19 cellular contexts compared by ENCODE assay signal in genomic region chr10:95285556-95285955, GRCh38. TPM values are rescaled to one million over a fixed set of nuclear protein-coding genes. Genes with fewer than 3 reads are reported as not detected.
DNase-seq lines count a peak whose midpoint lies in the region; ATAC-seq and TF ChIP-seq lines count a peak whose summit lies in the region.
"Had no signal": no experiment of that assay in that cellular context is flagged by ENCODE, and none has a peak within 500 bp of the region (broad histone marks: within the 10 kb centered on the region; RNA-seq: fewer than 3 reads in every experiment).

No MANE protein-coding gene starts in this region.

- peaks cover 0 to 7% of the 10 kb centered on the region in 2 donors for H3K36me3 Mint-ChIP-seq in naive B cell
- no peaks in the 10 kb centered on the region for H3K36me3 Mint-ChIP-seq in CD8-positive, alpha-beta T cell
- no peaks in the 10 kb centered on the region for H3K36me3 Mint-ChIP-seq in CD4-positive, alpha-beta T cell (ENCODE audit: low read depth)

- TF ChIP-seq CTCF in left ventricle myocardium inferior (IDR thresholded peaks at IDR 0.05; ENCODE audit: borderline replicate concordance) (no peak), coronary artery (IDR thresholded peaks at IDR 0.05) (no peak), upper lobe of right lung (IDR thresholded peaks at IDR 0.05) (no peak)
- no peak for TF ChIP-seq CTCF in CD8-positive, alpha-beta T cell (IDR thresholded peaks at IDR 0.05)
- TF ChIP-seq CTCF in CD4-positive, alpha-beta T cell (IDR thresholded peaks at IDR 0.05) = no peak

- no peaks in the 10 kb centered on the region for H3K27me3 Mint-ChIP-seq in naive B cell
- peaks cover 22% of the 10 kb centered on the region for H3K27me3 Mint-ChIP-seq in CD8-positive, alpha-beta T cell (ENCODE audit: low read depth)
- peaks cover 38% of the 10 kb centered on the region for H3K27me3 Mint-ChIP-seq in CD4-positive, alpha-beta T cell

- peaks cover 97% of the 10 kb centered on the region for H3K4me1 ChIP-seq in left ventricle myocardium inferior
- no peaks in the 10 kb centered on the region for H3K4me1 ChIP-seq in CD8-positive, alpha-beta T cell (ENCODE audit: insufficient read depth, low read length)
- peaks cover 41% of the 10 kb centered on the region for H3K4me1 ChIP-seq in upper lobe of right lung
- H3K4me1 ChIP-seq: SJCRH30 had no signal

- no peak overlapping the region for H3K4me3 ChIP-seq in left ventricle myocardium inferior
- peak overlapping the region; percentile 30 for H3K4me3 ChIP-seq in coronary artery
- H3K4me3 ChIP-seq in CD8-positive, alpha-beta T cell (ENCODE audit: low read depth, low read length) = no peak overlapping the region
- H3K4me3 ChIP-seq in upper lobe of right lung = no peak overlapping the region
- H3K4me3 ChIP-seq: BLaER1 treated with 17β-estradiol and CSF1 and Interleukin-3, amounts not matched to agents 10 nM and 100 nM; GM23248; PC-9; SJCRH30 had no signal

- H3K27me3 ChIP-seq in left ventricle myocardium inferior (ENCODE audit: low read depth) = no peaks in the 10 kb centered on the region
- peaks cover 4% of the 10 kb centered on the region for H3K27me3 ChIP-seq in CD8-positive, alpha-beta T cell (ENCODE audit: insufficient read depth, low read length)
- H3K27me3 ChIP-seq in CD4-positive, alpha-beta T cell (ENCODE audit: control insufficient read depth, insufficient read depth, low read length) = peaks cover 29% of the 10 kb centered on the region
- H3K27me3 ChIP-seq in upper lobe of right lung = no peaks in the 10 kb centered on the region
- H3K27me3 ChIP-seq: BLaER1 treated with 17β-estradiol and CSF1 and Interleukin-3, amounts not matched to agents 10 nM and 100 nM; SJCRH30 had no signal

- DNase-seq in left ventricle myocardium inferior (no peak), left cardiac atrium (no peak), coronary artery (ENCODE audit: low spot score) (no peak), naive B cell (no peak), upper lobe of right lung (no peak), GOT3 (lab: John Stamatoyannopoulos, UW) (no peak)
- DNase-seq in CD8-positive, alpha-beta T cell = no peak
- no peak for DNase-seq in CD4-positive, alpha-beta T cell
- DNase-seq: DMS79 treated with DMSO at 0.1 percent for 48 hours, GM23248, HCEC 1CT, NCI-H1092 treated with DMSO at 0.1 percent for 48 hours, NCI-H146, NCI-H2029 treated with DMSO at 0.1 percent for 48 hours, NCI-H2171, NCI-H526, PC-9, SJCRH30 had no signal

- H3K4me1 Mint-ChIP-seq in naive B cell = peaks cover 61 to 91% (median 88%) of the 10 kb centered on the region in 3 donors
- H3K4me1 Mint-ChIP-seq in CD8-positive, alpha-beta T cell (ENCODE audit: low read depth) = peaks cover 7% of the 10 kb centered on the region
- peaks cover 9% of the 10 kb centered on the region for H3K4me1 Mint-ChIP-seq in CD4-positive, alpha-beta T cell (ENCODE audit: low read depth)

- CTCF ChIA-PET in CD8-positive, alpha-beta T cell (lab: Charles Lee) = interaction anchor here (1.0 kb wide), 1 partner anchor 46 kb away, joined by 3 read pairs; no protein-coding TSS in a partner anchor
- CTCF ChIA-PET in CD4-positive, alpha-beta T cell (lab: Charles Lee) = no interaction called here

- H3K36me3 ChIP-seq in left ventricle myocardium inferior (peaks cover 5% of the 10 kb centered on the region), upper lobe of right lung (no peaks in the 10 kb centered on the region)
- H3K36me3 ChIP-seq in CD8-positive, alpha-beta T cell (ENCODE audit: insufficient read depth, low read length) = no peaks in the 10 kb centered on the region
- H3K36me3 ChIP-seq: SJCRH30 had no signal

- peak overlapping the region in 4 of 6 donors; percentile 23 to 60 (median 35) for H3K27ac Mint-ChIP-seq in naive B cell
- no peak overlapping the region for H3K27ac Mint-ChIP-seq in CD8-positive, alpha-beta T cell
- no peak overlapping the region for H3K27ac Mint-ChIP-seq in CD4-positive, alpha-beta T cell

- intact Hi-C loops in left ventricle myocardium inferior (cut with micrococcal nuclease) (no loop called here), left cardiac atrium (cut with DNase I) (loop anchor here in 1 of 2 donors (5.0 kb wide), 1 partner anchor 38 kb away; no protein-coding TSS in a partner anchor), upper lobe of right lung (cut with DNase I) (no loop called here)
- intact Hi-C loops in CD8-positive, alpha-beta T cell (cut with DNase I, micrococcal nuclease) = no loop called here
- intact Hi-C loops in CD4-positive, alpha-beta T cell (cut with DNase I, micrococcal nuclease) = no loop called here

- no peaks in the 10 kb centered on the region for H3K9me3 Mint-ChIP-seq in naive B cell
- no peaks in the 10 kb centered on the region for H3K9me3 Mint-ChIP-seq in CD8-positive, alpha-beta T cell
- H3K9me3 Mint-ChIP-seq in CD4-positive, alpha-beta T cell = no peaks in the 10 kb centered on the region

- ATAC-seq in left cardiac atrium (no peak), naive B cell (ENCODE audit: low read depth in 2 of 2) (no peak), upper lobe of right lung (no peak)
- no peak for ATAC-seq in CD8-positive, alpha-beta T cell
- no peak for ATAC-seq in CD4-positive, alpha-beta T cell (ENCODE audit: poor library complexity)

- POLR2A ChIA-PET in CD8-positive, alpha-beta T cell (lab: Charles Lee) = no interaction called here
- POLR2A ChIA-PET in CD4-positive, alpha-beta T cell (lab: Charles Lee) = interaction anchor here (1.2 kb wide), 1 partner anchor 7 kb away, joined by 3 read pairs; no protein-coding TSS in a partner anchor

- peak overlapping the region; percentile 97 for H3K27ac ChIP-seq in left ventricle myocardium inferior (replicated peaks)
- H3K27ac ChIP-seq in coronary artery = peak overlapping the region in 1 of 2 donors; percentile 49
- H3K27ac ChIP-seq in CD8-positive, alpha-beta T cell (ENCODE audit: low read depth, low read length) = no peak overlapping the region
- H3K27ac ChIP-seq in CD4-positive, alpha-beta T cell (ENCODE audit: low read depth, low read length) = no peak overlapping the region
- no peak overlapping the region for H3K27ac ChIP-seq in upper lobe of right lung
- H3K27ac ChIP-seq: BLaER1 treated with 17β-estradiol and CSF1 and Interleukin-3, amounts not matched to agents 10 nM and 100 nM; GM23248; PC-9; SJCRH30 had no signal

- H3K9me3 ChIP-seq in left ventricle myocardium inferior (replicated peaks) = no peaks in the 10 kb centered on the region
- no peaks in the 10 kb centered on the region for H3K9me3 ChIP-seq in CD8-positive, alpha-beta T cell (ENCODE audit: low read length)
- no peaks in the 10 kb centered on the region for H3K9me3 ChIP-seq in CD4-positive, alpha-beta T cell (ENCODE audit: control insufficient read depth, low read length)
- no peaks in the 10 kb centered on the region for H3K9me3 ChIP-seq in upper lobe of right lung
- H3K9me3 ChIP-seq: BLaER1 treated with 17β-estradiol and CSF1 and Interleukin-3, amounts not matched to agents 10 nM and 100 nM; SJCRH30 had no signal

- H3K4me3 Mint-ChIP-seq in naive B cell = no peak overlapping the region
- no peak overlapping the region for H3K4me3 Mint-ChIP-seq in CD8-positive, alpha-beta T cell
- H3K4me3 Mint-ChIP-seq in CD4-positive, alpha-beta T cell = no peak overlapping the region

RNA-seq across cellular contexts. Expression of gene PDLIM1, which starts 5.2 kb away (rescaled TPM):
- total RNA-seq in left ventricle myocardium inferior = 358 TPM
- total RNA-seq in left cardiac atrium = 100 to 1,000 TPM; 161 to 271 TPM
- polyA plus RNA-seq in naive B cell (ENCODE audit: low read depth in 6 of 6) = 100 to 1,000 TPM; 348 to 523 (median 419) TPM
- 1 to 10 TPM; 1.4 to 1.6 TPM for total RNA-seq in CD8-positive, alpha-beta T cell
- under 1 TPM; 0.41 to 0.75 TPM for total RNA-seq in CD4-positive, alpha-beta T cell
- total RNA-seq in upper lobe of right lung = 190 TPM

Comparison
In these comparisons a context has a peak if more than half of its experiments do, and no peak if none do; other contexts are left out.
1. H3K27ac Mint-ChIP-seq: peak in naive B cell (4 of 6); none in CD8-positive, alpha-beta T cell (single experiment) and CD4-positive, alpha-beta T cell (single experiment).
2. RNA of gene PDLIM1, which starts 5.2 kb away (total RNA-seq): 358 TPM in left ventricle myocardium inferior (single experiment), 161 to 271 TPM in left cardiac atrium and 190 TPM in upper lobe of right lung (single experiment); 1.4 to 1.6 TPM in CD8-positive, alpha-beta T cell and 0.41 to 0.75 TPM in CD4-positive, alpha-beta T cell; every median in the first group is over 10 times any median in the second.